Comparison of ENCODE assay signal across 8 cellular contexts in genomic region chr11:17208257-17208999, GRCh38. TPM values are rescaled to one million over a fixed set of nuclear protein-coding genes. Genes with fewer than 3 reads are reported as not detected.
DNase-seq lines count a peak whose midpoint lies in the region; ATAC-seq and TF ChIP-seq lines count a peak whose summit lies in the region.

No MANE protein-coding gene starts in this region.

- H3K27ac Mint-ChIP-seq in progenitor cell of endocrine pancreas: peak overlapping the region; percentile 100

- H3K4me3 ChIP-seq in KMS-11 (IDR thresholded peaks at IDR 0.05; ENCODE audit: insufficient read depth, low read depth, low read length) (no peak overlapping the region), Peyer's patch (peak overlapping the region; percentile 65 to 89 (median 74)), ascending aorta (peak overlapping the region; percentile 68 to 95), right cardiac atrium (ENCODE audit: low read length) (peak overlapping the region; percentile 77)

- intact Hi-C loops in ascending aorta (cut with DNase I) (loop anchor here (1.0 to 5.0 kb wide), 6 partner anchors 36 to 601 kb away; partner anchors contain the start of genes KCNJ11, NCR3LG1 and NUCB2), right cardiac atrium (cut with DNase I) (no loop called here)

- peaks cover 5% of the 10 kb centered on the region for H3K9me3 Mint-ChIP-seq in progenitor cell of endocrine pancreas (ENCODE audit: low read depth)

- H4K20me1 ChIP-seq in KMS-11 (ENCODE audit: insufficient read depth): no peaks in the 10 kb centered on the region

- no peak for TF ChIP-seq POLR2A in Peyer's patch (IDR thresholded peaks at IDR 0.05)

- in situ Hi-C loops in KBM-7 (cut with MboI; ENCODE audit: low pct_unique_long_range_greater_than_20kb, low sequenced_read_pairs): no loop called here

- H3K27me3 ChIP-seq in KMS-11 (ENCODE audit: insufficient read depth, low read depth) (no peaks in the 10 kb centered on the region), Peyer's patch (no peaks in the 10 kb centered on the region), ascending aorta (no peaks in the 10 kb centered on the region), right cardiac atrium (ENCODE audit: control insufficient read depth, insufficient read depth) (no peaks in the 10 kb centered on the region)

- peak overlapping the region; percentile 95 for H2AFZ ChIP-seq in KMS-11 (ENCODE audit: low read depth)

- ATAC-seq in GM21825 (IDR thresholded peaks at IDR 0.05; ENCODE audit: unreplicated experiment): peak; percentile 47
- ATAC-seq in right cardiac atrium: peak; percentile 56 to 64

- no peaks in the 10 kb centered on the region for H3K27me3 Mint-ChIP-seq in progenitor cell of endocrine pancreas

- H3K79me2 ChIP-seq in KMS-11 (ENCODE audit: insufficient read depth, low read depth): peaks cover 24% of the 10 kb centered on the region

- peaks cover 28% of the 10 kb centered on the region for H3K4me1 Mint-ChIP-seq in progenitor cell of endocrine pancreas (ENCODE audit: low read depth)

- H3K36me3 ChIP-seq in KMS-11 (ENCODE audit: insufficient read depth) (no peaks in the 10 kb centered on the region), Peyer's patch (no peaks in the 10 kb centered on the region), ascending aorta (no peaks in the 10 kb centered on the region)

- peak overlapping the region; percentile 94 for H3K4me2 ChIP-seq in KMS-11

- peak overlapping the region; percentile 100 for H3K4me3 Mint-ChIP-seq in progenitor cell of endocrine pancreas (ENCODE audit: low read depth)

- DNase-seq in GDM1 (lab: John Stamatoyannopoulos, UW) (peak; percentile 26), Peyer's patch (peak in 2 of 3 donors; percentile 72 to 77), ascending aorta (ENCODE audit: low spot score in 2 of 2) (peak; percentile 9 to 80), right cardiac atrium (no peak), progenitor cell of endocrine pancreas (ENCODE audit: low spot score, unreplicated experiment) (peak; percentile 56), KBM-7 (no peak)

- H3K27ac ChIP-seq in KMS-11 (peak overlapping the region; percentile 51), Peyer's patch (peak overlapping the region; percentile 88 to 94 (median 91)), ascending aorta (peak overlapping the region; percentile 85 to 94), right cardiac atrium (ENCODE audit: low read length) (peak overlapping the region; percentile 95)

- H3K36me3 Mint-ChIP-seq in progenitor cell of endocrine pancreas (ENCODE audit: insufficient read depth): peaks cover 10% of the 10 kb centered on the region

- TF ChIP-seq CTCF in KMS-11 (conservative IDR thresholded peaks at IDR 0.05; ENCODE audit: low read depth, low read length) (no peak), Peyer's patch (IDR thresholded peaks at IDR 0.05) (no peak), ascending aorta (IDR thresholded peaks at IDR 0.05) (no peak), progenitor cell of endocrine pancreas (IDR thresholded peaks at IDR 0.05; ENCODE audit: unreplicated experiment) (peak; percentile 6)

- H3K9me3 ChIP-seq in Peyer's patch: no peaks in the 10 kb centered on the region
- H3K9me3 ChIP-seq in ascending aorta: no peaks in the 10 kb centered on the region
- no peaks in the 10 kb centered on the region for H3K9me3 ChIP-seq in right cardiac atrium (ENCODE audit: control insufficient read depth, low read length)

- peak overlapping the region; percentile 76 for H3K9ac ChIP-seq in KMS-11

- H3K4me1 ChIP-seq in KMS-11 (ENCODE audit: low read depth, poor library complexity, severe bottlenecking) (peaks cover 19% of the 10 kb centered on the region), Peyer's patch (peaks cover 0 to 22% (median 3%) of the 10 kb centered on the region in 4 donors), ascending aorta (peaks cover 0 to 10% of the 10 kb centered on the region in 2 donors), right cardiac atrium (ENCODE audit: control insufficient read depth, insufficient read depth, low read length) (no peaks in the 10 kb centered on the region)

- WGBS in right cardiac atrium: 2% methylated on average over 26 of the region's 26 CpGs

RNA-seq across cellular contexts. Expression of gene PIK3C2A, which starts 0.6 kb away (rescaled TPM):
- total RNA-seq in Peyer's patch (10 to 100 TPM; 36.5 to 98.3 (median 63.6) TPM), ascending aorta (56.6 TPM), right cardiac atrium (10 to 100 TPM; 44.1 to 62.0 (median 52.5) TPM), progenitor cell of endocrine pancreas (96.0 and 106 TPM in 2 replicates)
- polyA plus RNA-seq in right cardiac atrium: 10.5 TPM

Comparison
In these comparisons a context has a peak if more than half of its experiments do, and no peak if none do; other contexts are left out.
1. DNase-seq: peak in GDM1 (single experiment), Peyer's patch (2 of 3), ascending aorta (2 of 2) and progenitor cell of endocrine pancreas (single experiment); none in right cardiac atrium (0 of 3) and KBM-7 (single experiment).
2. Peak in every context shown above with its lines, with median percentiles within 50 percentile points of each other: H3K27ac ChIP-seq.